In the genomic region with DNA sequence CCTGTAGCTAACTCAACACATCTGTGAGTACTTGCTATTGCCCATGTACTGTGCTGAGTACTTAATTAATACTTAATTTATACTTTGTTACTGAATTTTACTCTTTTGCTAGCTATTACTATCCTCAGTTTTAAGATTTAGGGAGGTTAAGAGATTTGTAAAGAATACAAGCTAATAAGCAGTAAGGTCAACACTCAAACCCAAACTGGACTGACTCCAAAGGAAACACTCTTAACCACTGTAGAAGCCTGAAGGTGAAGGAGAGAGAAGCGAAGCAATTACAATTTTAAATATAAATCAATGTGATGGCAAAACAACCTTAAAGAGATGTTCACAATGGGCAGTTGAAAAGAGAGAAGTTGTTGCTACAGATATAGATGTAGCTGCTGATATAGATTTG, we compare ENCODE assay signal across 26 cellular contexts.
"Had no signal": no experiment of that assay in that cellular context is flagged by ENCODE, and none has a peak within 500 bp of the region (broad histone marks: within the 10 kb centered on the region; RNA-seq: fewer than 3 reads in every experiment).

No MANE protein-coding gene starts in this region.

- DNase-seq: stimulated activated CD4-positive, alpha-beta T cell treated with anti-CD3 and anti-CD28 coated beads, Interleukin-2, amount 100 ng/mL, for 48 hours; stimulated activated CD4-positive, alpha-beta T cell treated with anti-CD3 and anti-CD28 coated beads, Interleukin-4, amount 100 ng/mL, for 1 hour; stimulated activated CD4-positive, alpha-beta T cell treated with anti-CD3 and anti-CD28 coated beads, Interleukin-4, amount 100 ng/mL, for 24 hours; stimulated activated CD4-positive, alpha-beta T cell treated with anti-CD3 and anti-CD28 coated beads, Interleukin-4, amount 100 ng/mL, for 4 hours; stimulated activated CD8-positive, alpha-beta memory T cell treated with anti-CD3 and anti-CD28 coated beads, Interleukin-4, amount 100 ng/mL, for 48 hours; stimulated activated naive B cell treated with anti-CD40 and anti-IgM and Interleukin-4, amounts not matched to agents 10 μg/mL and 1 μg/mL and 100 μg/mL, for 72 hours; stimulated activated naive CD4-positive, alpha-beta T cell; stimulated activated naive CD4-positive, alpha-beta T cell treated with Interleukin-2 at 50 U/mL for 16 hours; stimulated activated naive CD8-positive, alpha-beta T cell treated with anti-CD3 and anti-CD28 coated beads, Interleukin-15, amount 100 ng/mL, for 72 hours; stimulated activated naive CD8-positive, alpha-beta T cell treated with anti-CD3 and anti-CD28 coated beads, Interleukin-15, Interleukin-2, amounts not matched to agents 100 U/mL and 50 U/mL, for 24 hours; stomach; substantia nigra; testis; thyroid gland; tibial artery; transverse colon; trophoblast cell; upper lobe of left lung; upper lobe of right lung; uterus had no signal

- H3K27me3 ChIP-seq: stomach, suprapubic skin, testis, thyroid gland, tibial artery, tibial nerve, transverse colon, upper lobe of left lung, upper lobe of right lung, uterus, vagina had no signal

- H3K4me1 ChIP-seq: stomach, suprapubic skin, testis, thyroid gland, tibial artery, tibial nerve, transverse colon, upper lobe of left lung, upper lobe of right lung, uterus, vagina had no signal

- H3K27ac ChIP-seq: stomach, suprapubic skin, testis, thoracic aorta, thyroid gland, tibial artery, tibial nerve, transverse colon, upper lobe of left lung, upper lobe of right lung, uterus, vagina had no signal

- H3K9me3 ChIP-seq: stomach, suprapubic skin, testis, thoracic aorta, thyroid gland, tibial artery, tibial nerve, transverse colon, upper lobe of left lung, upper lobe of right lung, uterus, vagina had no signal

- H3K36me3 ChIP-seq: stomach, suprapubic skin, thoracic aorta, thyroid gland, tibial artery, tibial nerve, transverse colon, upper lobe of left lung, upper lobe of right lung, uterus, vagina had no signal

- H3K4me3 ChIP-seq: stomach, suprapubic skin, testis, thoracic aorta, thyroid gland, tibial artery, tibial nerve, transverse colon, upper lobe of left lung, upper lobe of right lung, uterus, vagina had no signal

- ATAC-seq: stimulated activated effector memory CD8-positive, alpha-beta T cell treated with anti-CD3 and anti-CD28 coated beads, Interleukin-12 subunit alpha, Interleukin-12 subunit beta, amount 100 ng/mL, for 72 hours; stimulated activated memory B cell treated with anti-CD40 and anti-IgM and Interleukin-4, amounts not matched to agents 10 μg/mL and 1 μg/mL and 100 μg/mL, for 72 hours; stimulated activated naive B cell treated with anti-CD40 and anti-IgM and Interleukin-4, amounts not matched to agents 10 μg/mL and 1 μg/mL and 100 μg/mL, for 72 hours; stimulated activated naive CD8-positive, alpha-beta T cell treated with anti-CD3 and anti-CD28 coated beads, Interleukin-15, amount 100 ng/mL, for 72 hours; stimulated activated naive CD8-positive, alpha-beta T cell treated with anti-CD3 and anti-CD28 coated beads, Interleukin-15, Interleukin-2, amounts not matched to agents 100 U/mL and 50 U/mL, for 24 hours; upper lobe of right lung had no signal
